Comparison of ENCODE assay signal across 8 cellular contexts in genomic region chr12:9295872-9296271, GRCh38.
DNase-seq lines count a peak whose midpoint lies in the region; ATAC-seq and TF ChIP-seq lines count a peak whose summit lies in the region.
"Not testable (repeated sequence)": the region's sequence is repeated elsewhere in the genome, so short reads cannot be mapped to it uniquely, and the experiment has no call there.

No MANE protein-coding gene starts in this region.

- not testable (repeated sequence) for H3K27ac ChIP-seq in CD4-positive, alpha-beta T cell (ENCODE audit: low read depth, low read length)

- ATAC-seq in CD4-positive, alpha-beta T cell (ENCODE audit: poor library complexity) = peak; percentile 94
- ATAC-seq in T-cell (replicated peaks in 1 of 4) = peak; percentile 84 to 90 (median 86)
- peak; percentile 45 for ATAC-seq in activated CD8-positive, alpha-beta T cell treated with anti-CD3 and anti-CD28 coated beads, Interleukin-2, amount 10 ng/mL, durations not matched to agents 7 days and 5 days
- ATAC-seq in central memory CD8-positive, alpha-beta T cell (replicated peaks; ENCODE audit: extremely low read depth, poor library complexity, severe bottlenecking) = peak; percentile 74
- ATAC-seq in mucosa of descending colon = peak; percentile 27
- ATAC-seq in naive thymus-derived CD8-positive, alpha-beta T cell = peak; percentile 89 to 92
- peak; percentile 22 for ATAC-seq in stimulated activated effector memory CD8-positive, alpha-beta T cell treated with anti-CD3 and anti-CD28 coated beads, Interleukin-12 subunit alpha, Interleukin-12 subunit beta, amount 100 ng/mL, for 72 hours

- not testable (repeated sequence) for TF ChIP-seq CTCF in CD4-positive, alpha-beta T cell (IDR thresholded peaks at IDR 0.05); mucosa of descending colon (IDR thresholded peaks at IDR 0.05)

- not testable (repeated sequence) for H3K4me3 Mint-ChIP-seq in CD4-positive, alpha-beta T cell; T-cell; activated CD8-positive, alpha-beta T cell treated with anti-CD3 and anti-CD28 coated beads, Interleukin-2, amount 10 ng/mL, durations not matched to agents 7 days and 5 days; activated naive CD4-positive, alpha-beta T cell treated with anti-CD3 and anti-CD28 coated beads, Interleukin-2, amount 10 ng/mL, durations not matched to agents 7 days and 5 days; central memory CD8-positive, alpha-beta T cell; naive thymus-derived CD8-positive, alpha-beta T cell; stimulated activated effector memory CD8-positive, alpha-beta T cell treated with anti-CD3 and anti-CD28 coated beads, Interleukin-12 subunit alpha, Interleukin-12 subunit beta, amount 100 ng/mL, for 72 hours

- H3K27me3 Mint-ChIP-seq in CD4-positive, alpha-beta T cell; T-cell; activated CD8-positive, alpha-beta T cell treated with anti-CD3 and anti-CD28 coated beads, Interleukin-2, amount 10 ng/mL, durations not matched to agents 7 days and 5 days (ENCODE audit: low read depth); activated naive CD4-positive, alpha-beta T cell treated with anti-CD3 and anti-CD28 coated beads, Interleukin-2, amount 10 ng/mL, durations not matched to agents 7 days and 5 days; central memory CD8-positive, alpha-beta T cell; naive thymus-derived CD8-positive, alpha-beta T cell: not testable (repeated sequence)

- DNase-seq in CD4-positive, alpha-beta T cell; T-cell; activated CD8-positive, alpha-beta T cell treated with anti-CD3 and anti-CD28 coated beads, Interleukin-2, amount 10 ng/mL, durations not matched to agents 7 days and 5 days; activated naive CD4-positive, alpha-beta T cell treated with anti-CD3 and anti-CD28 coated beads, Interleukin-2, amount 10 ng/mL, durations not matched to agents 7 days and 5 days; central memory CD8-positive, alpha-beta T cell (ENCODE audit: low spot score in 2 of 2); mucosa of descending colon; naive thymus-derived CD8-positive, alpha-beta T cell; stimulated activated effector memory CD8-positive, alpha-beta T cell treated with anti-CD3 and anti-CD28 coated beads, Interleukin-12 subunit alpha, Interleukin-12 subunit beta, amount 100 ng/mL, for 72 hours (ENCODE audit: low spot score in 2 of 2): not testable (repeated sequence)

- H3K27me3 ChIP-seq in CD4-positive, alpha-beta T cell (ENCODE audit: control insufficient read depth, insufficient read depth, low read length) = not testable (repeated sequence)

- not testable (repeated sequence) for H3K9me3 Mint-ChIP-seq in CD4-positive, alpha-beta T cell; T-cell; activated CD8-positive, alpha-beta T cell treated with anti-CD3 and anti-CD28 coated beads, Interleukin-2, amount 10 ng/mL, durations not matched to agents 7 days and 5 days (ENCODE audit: insufficient read depth); activated naive CD4-positive, alpha-beta T cell treated with anti-CD3 and anti-CD28 coated beads, Interleukin-2, amount 10 ng/mL, durations not matched to agents 7 days and 5 days; central memory CD8-positive, alpha-beta T cell; naive thymus-derived CD8-positive, alpha-beta T cell; stimulated activated effector memory CD8-positive, alpha-beta T cell treated with anti-CD3 and anti-CD28 coated beads, Interleukin-12 subunit alpha, Interleukin-12 subunit beta, amount 100 ng/mL, for 72 hours

- POLR2A ChIA-PET in CD4-positive, alpha-beta T cell (lab: Charles Lee); T-cell (lab: Charles Lee); activated CD8-positive, alpha-beta T cell treated with anti-CD3 and anti-CD28 coated beads, Interleukin-2, amount 10 ng/mL, durations not matched to agents 7 days and 5 days (lab: Charles Lee); naive thymus-derived CD8-positive, alpha-beta T cell (lab: Charles Lee): not testable (repeated sequence)

- not testable (repeated sequence) for H3K4me1 ChIP-seq in mucosa of descending colon (ENCODE audit: low read depth)

- H3K36me3 Mint-ChIP-seq in CD4-positive, alpha-beta T cell (ENCODE audit: low read depth); T-cell; activated CD8-positive, alpha-beta T cell treated with anti-CD3 and anti-CD28 coated beads, Interleukin-2, amount 10 ng/mL, durations not matched to agents 7 days and 5 days (ENCODE audit: low read depth); activated naive CD4-positive, alpha-beta T cell treated with anti-CD3 and anti-CD28 coated beads, Interleukin-2, amount 10 ng/mL, durations not matched to agents 7 days and 5 days; central memory CD8-positive, alpha-beta T cell (ENCODE audit: insufficient read depth); naive thymus-derived CD8-positive, alpha-beta T cell; stimulated activated effector memory CD8-positive, alpha-beta T cell treated with anti-CD3 and anti-CD28 coated beads, Interleukin-12 subunit alpha, Interleukin-12 subunit beta, amount 100 ng/mL, for 72 hours: not testable (repeated sequence)

- intact Hi-C loops in CD4-positive, alpha-beta T cell (cut with DNase I, micrococcal nuclease); mucosa of descending colon (cut with DNase I, micrococcal nuclease): not testable (repeated sequence)

- H3K4me3 ChIP-seq in mucosa of descending colon = not testable (repeated sequence)

- H3K4me1 Mint-ChIP-seq in CD4-positive, alpha-beta T cell (ENCODE audit: low read depth); T-cell; activated CD8-positive, alpha-beta T cell treated with anti-CD3 and anti-CD28 coated beads, Interleukin-2, amount 10 ng/mL, durations not matched to agents 7 days and 5 days (ENCODE audit: low read depth); activated naive CD4-positive, alpha-beta T cell treated with anti-CD3 and anti-CD28 coated beads, Interleukin-2, amount 10 ng/mL, durations not matched to agents 7 days and 5 days; central memory CD8-positive, alpha-beta T cell; naive thymus-derived CD8-positive, alpha-beta T cell; stimulated activated effector memory CD8-positive, alpha-beta T cell treated with anti-CD3 and anti-CD28 coated beads, Interleukin-12 subunit alpha, Interleukin-12 subunit beta, amount 100 ng/mL, for 72 hours: not testable (repeated sequence)

- CTCF ChIA-PET in CD4-positive, alpha-beta T cell (lab: Charles Lee); T-cell (lab: Charles Lee); activated CD8-positive, alpha-beta T cell treated with anti-CD3 and anti-CD28 coated beads, Interleukin-2, amount 10 ng/mL, durations not matched to agents 7 days and 5 days (lab: Charles Lee); activated naive CD4-positive, alpha-beta T cell treated with anti-CD3 and anti-CD28 coated beads, Interleukin-2, amount 10 ng/mL, durations not matched to agents 7 days and 5 days (lab: Charles Lee): not testable (repeated sequence)

- not testable (repeated sequence) for H3K9me3 ChIP-seq in CD4-positive, alpha-beta T cell (ENCODE audit: control insufficient read depth, low read length); mucosa of descending colon

- H3K36me3 ChIP-seq in mucosa of descending colon (ENCODE audit: low read depth) = not testable (repeated sequence)

- H3K27ac Mint-ChIP-seq in CD4-positive, alpha-beta T cell; T-cell; activated CD8-positive, alpha-beta T cell treated with anti-CD3 and anti-CD28 coated beads, Interleukin-2, amount 10 ng/mL, durations not matched to agents 7 days and 5 days; central memory CD8-positive, alpha-beta T cell (ENCODE audit: low read depth); stimulated activated effector memory CD8-positive, alpha-beta T cell treated with anti-CD3 and anti-CD28 coated beads, Interleukin-12 subunit alpha, Interleukin-12 subunit beta, amount 100 ng/mL, for 72 hours: not testable (repeated sequence)
- peak overlapping the region; percentile 62 for H3K27ac Mint-ChIP-seq in activated naive CD4-positive, alpha-beta T cell treated with anti-CD3 and anti-CD28 coated beads, Interleukin-2, amount 10 ng/mL, durations not matched to agents 7 days and 5 days
- peak overlapping the region in 3 of 10 donors; percentile 18 to 77 (median 40) for H3K27ac Mint-ChIP-seq in naive thymus-derived CD8-positive, alpha-beta T cell

Comparison
In these comparisons a context has a peak if more than half of its experiments do, and no peak if none do; other contexts are left out.
1. ATAC-seq: peak in every context shown above with its lines; median percentile 94 in CD4-positive, alpha-beta T cell; 90 in naive thymus-derived CD8-positive, alpha-beta T cell; 86 in T-cell; 74 in central memory CD8-positive, alpha-beta T cell; 45 in activated CD8-positive, alpha-beta T cell treated with anti-CD3 and anti-CD28 coated beads, Interleukin-2, amount 10 ng/mL, durations not matched to agents 7 days and 5 days; 27 in mucosa of descending colon; 22 in stimulated activated effector memory CD8-positive, alpha-beta T cell treated with anti-CD3 and anti-CD28 coated beads, Interleukin-12 subunit alpha, Interleukin-12 subunit beta, amount 100 ng/mL, for 72 hours.